Comparison of ENCODE assay signal across 7 cellular contexts in genomic region chr22:21666786-21667185, GRCh38. TPM values are rescaled to one million over a fixed set of nuclear protein-coding genes. Genes with fewer than 3 reads are reported as not detected.
DNase-seq lines count a peak whose midpoint lies in the region; ATAC-seq and TF ChIP-seq lines count a peak whose summit lies in the region.

No MANE protein-coding gene starts in this region.

- peak; percentile 8; the same call in 2 of the 3 replicates for ATAC-seq in SK-N-SH treated with all-trans-retinoic acid at 6 μM for 48 hours
- ATAC-seq in GM19467 (IDR thresholded peaks at IDR 0.05; ENCODE audit: unreplicated experiment), result no peak
- no peak for ATAC-seq in GM19455 (IDR thresholded peaks at IDR 0.05; ENCODE audit: unreplicated experiment)

- H3K36me3 ChIP-seq in H7 (replicated peaks; ENCODE audit: control insufficient read depth, insufficient read depth, low read length) (peaks cover 4% of the 10 kb centered on the region), skeletal muscle tissue (ENCODE audit: control insufficient read depth in 3 of 3, insufficient read depth in 3 of 3, low read length in 3 of 3) (peaks cover 17 to 20% (median 17%) of the 10 kb centered on the region in 3 donors)

- peaks cover 6 to 9% (median 8%) of the 10 kb centered on the region in 3 donors for H3K4me1 ChIP-seq in skeletal muscle tissue (ENCODE audit: control insufficient read depth in 3 of 3, insufficient read depth in 3 of 3, low read length in 3 of 3)

- H3K27me3 ChIP-seq in H7 (ENCODE audit: control insufficient read depth, insufficient read depth, low read length) (no peaks in the 10 kb centered on the region), skeletal muscle tissue (ENCODE audit: control insufficient read depth in 3 of 3, insufficient read depth in 3 of 3, low read length in 3 of 3) (no peaks in the 10 kb centered on the region)

- H3K27ac ChIP-seq in skeletal muscle tissue (ENCODE audit: low read depth, low read length), result peak overlapping the region; percentile 86

- no peak for TF ChIP-seq CTCF in foreskin fibroblast (IDR thresholded peaks at IDR 0.05; ENCODE audit: low read depth, low read length)

- H3K4me3 ChIP-seq in H7 (ENCODE audit: insufficient read depth, low read depth, low read length) (peak overlapping the region; percentile 83), foreskin fibroblast (ENCODE audit: low read depth in 1 of 2, low read length in 2 of 2) (peak overlapping the region; percentile 66 to 96), skeletal muscle tissue (ENCODE audit: low read length in 3 of 3) (peak overlapping the region; percentile 91 to 98 (median 98))

- H3K9me3 ChIP-seq in skeletal muscle tissue (ENCODE audit: control insufficient read depth in 3 of 3, low read length in 3 of 3), result no peaks in the 10 kb centered on the region

- DNase-seq in H7 (peak; percentile 60), foreskin fibroblast (no peak)
- DNase-seq in activated CD4-positive, CD25-positive, alpha-beta regulatory T cell treated with anti-CD3 and anti-CD28 coated beads, Interleukin-2, amount 50 U/mL, for 72 hours, result no peak

- H3K9ac ChIP-seq in skeletal muscle tissue (ENCODE audit: low read depth in 1 of 3, low read length in 3 of 3), result peak overlapping the region in 2 of 3 donors; percentile 85 to 91

TF ChIP-seq in SK-N-SH treated with all-trans-retinoic acid at 6 μM for 48 hours, 23 proteins besides CTCF, POLR2A, EP300 and RAD21:
- TF ChIP-seq CSDC2 (CRISPR knock-in tag; IDR thresholded peaks at IDR 0.05) (no peak), ZNF565 (CRISPR knock-in tag; conservative IDR thresholded peaks at IDR 0.05; ENCODE audit: low read depth) (no peak), ESRRG (CRISPR knock-in tag; IDR thresholded peaks at IDR 0.05) (no peak), RARB (CRISPR knock-in tag; IDR thresholded peaks at IDR 0.05) (no peak), ZNF8 (CRISPR knock-in tag; IDR thresholded peaks at IDR 0.05) (no peak), BACH2 (CRISPR knock-in tag; IDR thresholded peaks at IDR 0.05; ENCODE audit: borderline replicate concordance) (no peak), TCF4 (CRISPR knock-in tag; IDR thresholded peaks at IDR 0.05; ENCODE audit: borderline replicate concordance) (no peak), OSR1 (CRISPR knock-in tag; IDR thresholded peaks at IDR 0.05) (no peak), ZFP30 (CRISPR knock-in tag; IDR thresholded peaks at IDR 0.05) (no peak), ZNF70 (CRISPR knock-in tag; IDR thresholded peaks at IDR 0.05) (no peak), ISL1 (CRISPR knock-in tag; IDR thresholded peaks at IDR 0.05) (no peak), ZC3H10 (CRISPR knock-in tag; IDR thresholded peaks at IDR 0.05) (no peak), ARNTL (CRISPR knock-in tag; IDR thresholded peaks at IDR 0.05; ENCODE audit: borderline replicate concordance, low read depth) (no peak), ZFP3 (CRISPR knock-in tag; IDR thresholded peaks at IDR 0.05) (no peak), GLIS3 (CRISPR knock-in tag; IDR thresholded peaks at IDR 0.05) (no peak), CREB5 (CRISPR knock-in tag; IDR thresholded peaks at IDR 0.05; ENCODE audit: low read depth) (no peak), PATZ1 (CRISPR knock-in tag; IDR thresholded peaks at IDR 0.05; ENCODE audit: borderline replicate concordance) (no peak)
- TF ChIP-seq, protein P1, sequence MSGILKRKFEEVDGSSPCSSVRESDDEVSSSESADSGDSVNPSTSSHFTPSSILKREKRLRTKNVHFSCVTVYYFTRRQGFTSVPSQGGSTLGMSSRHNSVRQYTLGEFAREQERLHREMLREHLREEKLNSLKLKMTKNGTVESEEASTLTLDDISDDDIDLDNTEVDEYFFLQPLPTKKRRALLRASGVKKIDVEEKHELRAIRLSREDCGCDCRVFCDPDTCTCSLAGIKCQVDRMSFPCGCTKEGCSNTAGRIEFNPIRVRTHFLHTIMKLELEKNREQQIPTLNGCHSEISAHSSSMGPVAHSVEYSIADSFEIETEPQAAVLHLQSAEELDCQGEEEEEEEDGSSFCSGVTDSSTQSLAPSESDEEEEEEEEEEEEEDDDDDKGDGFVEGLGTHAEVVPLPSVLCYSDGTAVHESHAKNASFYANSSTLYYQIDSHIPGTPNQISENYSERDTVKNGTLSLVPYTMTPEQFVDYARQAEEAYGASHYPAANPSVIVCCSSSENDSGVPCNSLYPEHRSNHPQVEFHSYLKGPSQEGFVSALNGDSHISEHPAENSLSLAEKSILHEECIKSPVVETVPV (CRISPR knock-in tag; IDR thresholded peaks at IDR 0.05), result no peak
- TF ChIP-seq, protein P2, sequence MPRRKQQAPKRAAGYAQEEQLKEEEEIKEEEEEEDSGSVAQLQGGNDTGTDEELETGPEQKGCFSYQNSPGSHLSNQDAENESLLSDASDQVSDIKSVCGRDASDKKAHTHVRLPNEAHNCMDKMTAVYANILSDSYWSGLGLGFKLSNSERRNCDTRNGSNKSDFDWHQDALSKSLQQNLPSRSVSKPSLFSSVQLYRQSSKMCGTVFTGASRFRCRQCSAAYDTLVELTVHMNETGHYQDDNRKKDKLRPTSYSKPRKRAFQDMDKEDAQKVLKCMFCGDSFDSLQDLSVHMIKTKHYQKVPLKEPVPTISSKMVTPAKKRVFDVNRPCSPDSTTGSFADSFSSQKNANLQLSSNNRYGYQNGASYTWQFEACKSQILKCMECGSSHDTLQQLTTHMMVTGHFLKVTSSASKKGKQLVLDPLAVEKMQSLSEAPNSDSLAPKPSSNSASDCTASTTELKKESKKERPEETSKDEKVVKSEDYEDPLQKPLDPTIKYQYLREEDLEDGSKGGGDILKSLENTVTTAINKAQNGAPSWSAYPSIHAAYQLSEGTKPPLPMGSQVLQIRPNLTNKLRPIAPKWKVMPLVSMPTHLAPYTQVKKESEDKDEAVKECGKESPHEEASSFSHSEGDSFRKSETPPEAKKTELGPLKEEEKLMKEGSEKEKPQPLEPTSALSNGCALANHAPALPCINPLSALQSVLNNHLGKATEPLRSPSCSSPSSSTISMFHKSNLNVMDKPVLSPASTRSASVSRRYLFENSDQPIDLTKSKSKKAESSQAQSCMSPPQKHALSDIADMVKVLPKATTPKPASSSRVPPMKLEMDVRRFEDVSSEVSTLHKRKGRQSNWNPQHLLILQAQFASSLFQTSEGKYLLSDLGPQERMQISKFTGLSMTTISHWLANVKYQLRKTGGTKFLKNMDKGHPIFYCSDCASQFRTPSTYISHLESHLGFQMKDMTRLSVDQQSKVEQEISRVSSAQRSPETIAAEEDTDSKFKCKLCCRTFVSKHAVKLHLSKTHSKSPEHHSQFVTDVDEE (CRISPR knock-in tag; IDR thresholded peaks at IDR 0.05), result no peak

RNA-seq across cellular contexts. Expression of gene PPIL2, which starts 1.0 kb away (rescaled TPM):
- total RNA-seq in H7 (2014; rRNA removed; shearing (Covaris generic)), result 23.1 and 23.5 TPM in 2 replicates
- total RNA-seq in skeletal muscle tissue, result 17.7 TPM

RNA-seq across cellular contexts. Expression of gene SDF2L1, which starts 24.7 kb away (rescaled TPM):
- 29.3 and 54.0 TPM in 2 replicates for total RNA-seq in H7 (2014; rRNA removed; shearing (Covaris generic))
- 4.2 TPM for total RNA-seq in skeletal muscle tissue

RNA-seq across cellular contexts. Expression of gene CCDC116, which starts 34.2 kb away (rescaled TPM):
- total RNA-seq in H7 (2014; rRNA removed; shearing (Covaris generic)), result 0.48 and 0.55 TPM in 2 replicates
- not detected for total RNA-seq in skeletal muscle tissue

RNA-seq across cellular contexts. Expression of gene YDJC, which starts 37.0 kb away (rescaled TPM):
- total RNA-seq in H7 (2014; rRNA removed; shearing (Covaris generic)), result 53.0 and 57.3 TPM in 2 replicates
- 1.0 TPM for total RNA-seq in skeletal muscle tissue
